ENCODE assay signal across 8 cellular contexts in the genomic region with DNA sequence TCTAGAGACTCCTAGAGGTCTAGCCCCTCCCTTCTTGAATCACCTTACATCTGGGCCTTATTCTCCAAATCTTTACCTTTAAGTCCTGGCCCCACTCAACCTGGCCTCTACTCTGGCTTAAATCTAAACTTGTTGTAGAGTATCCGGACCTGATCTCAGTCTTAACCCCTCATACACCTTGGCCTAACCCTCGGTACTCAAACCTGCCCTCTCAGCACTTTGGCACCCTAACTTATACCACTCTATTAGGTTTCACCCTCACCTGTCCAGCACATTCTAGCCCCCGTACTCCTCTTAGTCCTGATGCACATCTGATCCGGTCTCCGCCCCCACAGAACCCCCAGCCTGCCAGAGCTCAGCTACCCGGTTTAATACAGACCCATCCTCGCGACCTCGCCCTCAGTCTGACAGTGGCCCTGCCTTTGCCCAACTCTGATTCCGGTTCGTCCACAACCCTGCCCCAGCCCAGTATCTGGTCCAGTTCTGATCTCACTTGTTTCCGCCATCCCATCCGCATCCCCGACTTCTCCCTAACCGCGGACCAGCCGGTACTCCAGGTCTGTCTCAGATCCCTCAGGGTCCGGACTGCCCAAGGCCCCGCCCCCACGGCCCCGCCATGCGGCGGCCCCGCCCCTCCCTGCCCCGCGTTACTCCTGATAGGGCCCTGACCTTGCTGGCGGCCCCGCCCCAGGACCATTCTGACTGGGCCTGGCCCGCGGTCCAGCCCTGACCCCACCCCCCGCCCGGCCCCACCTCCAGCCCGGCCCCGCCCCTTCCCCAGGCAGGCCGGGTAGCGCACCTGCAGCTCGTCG. TPM values are rescaled to one million over a fixed set of nuclear protein-coding genes. Genes with fewer than 3 reads are reported as not detected.
A peak's percentile ranks its signal among the peaks of the same experiment; 100 is the strongest.
DNase-seq lines count a peak whose midpoint lies in the region; ATAC-seq lines count a peak whose summit lies in the region.

No MANE protein-coding gene starts in this region.

- peak; percentile 92 for DNase-seq in 8988T
- peak; percentile 90 for DNase-seq in NCI-H510A treated with DMSO at 0.1 percent for 48 hours (lab: John Stamatoyannopoulos, UW)
- peak; percentile 92 for DNase-seq in activated CD4-positive, alpha-beta T cell treated with anti-CD3 and anti-CD28 coated beads, Interleukin-2, amount 10 ng/mL, durations not matched to agents 24 days and 14 days
- peak; percentile 62 to 84 for DNase-seq in stimulated activated CD4-positive, alpha-beta T cell treated with anti-CD3 and anti-CD28 coated beads, Interleukin-15, amount 100 ng/mL, for 48 hours (ENCODE audit: low read depth in 2 of 2)

- peak overlapping the region; percentile 91 for H3K4me3 Mint-ChIP-seq in activated CD4-positive, alpha-beta T cell treated with anti-CD3 and anti-CD28 coated beads, Interleukin-2, amount 10 ng/mL, durations not matched to agents 24 days and 14 days

- H3K27ac ChIP-seq in cingulate gyrus (ENCODE audit: low read depth, low read length) (peak overlapping the region; percentile 32), layer of hippocampus (ENCODE audit: low read depth, low read length) (peak overlapping the region; percentile 64)

- H3K27me3 Mint-ChIP-seq in activated CD4-positive, alpha-beta T cell treated with anti-CD3 and anti-CD28 coated beads, Interleukin-2, amount 10 ng/mL, durations not matched to agents 24 days and 14 days: peaks cover 25% of the 10 kb centered on the region

- peaks cover 25% of the 10 kb centered on the region for H3K4me1 Mint-ChIP-seq in activated CD4-positive, alpha-beta T cell treated with anti-CD3 and anti-CD28 coated beads, Interleukin-2, amount 10 ng/mL, durations not matched to agents 24 days and 14 days

- H3K27ac Mint-ChIP-seq in activated CD4-positive, alpha-beta T cell treated with anti-CD3 and anti-CD28 coated beads, Interleukin-2, amount 10 ng/mL, durations not matched to agents 24 days and 14 days: peak overlapping the region; percentile 80

- intact Hi-C loops in activated CD4-positive, alpha-beta T cell treated with anti-CD3 and anti-CD28 coated beads, Interleukin-2, amount 10 ng/mL, durations not matched to agents 24 days and 14 days (cut with micrococcal nuclease): loop anchor here (1.0 to 5.0 kb wide), 3 partner anchors 53 to 172 kb away; partner anchors contain the start of gene ZNF362

- H3K27me3 ChIP-seq in layer of hippocampus (ENCODE audit: control insufficient read depth, insufficient read depth, low read length): no peaks in the 10 kb centered on the region

- no peaks in the 10 kb centered on the region for H3K36me3 Mint-ChIP-seq in activated CD4-positive, alpha-beta T cell treated with anti-CD3 and anti-CD28 coated beads, Interleukin-2, amount 10 ng/mL, durations not matched to agents 24 days and 14 days (ENCODE audit: low read depth)

- ATAC-seq in GM19035 (IDR thresholded peaks at IDR 0.05; ENCODE audit: unreplicated experiment) (peak; percentile 67), HG03354 (IDR thresholded peaks at IDR 0.05; ENCODE audit: poor library complexity, severe bottlenecking, unreplicated experiment) (peak; percentile 73)

- H3K9me3 Mint-ChIP-seq in activated CD4-positive, alpha-beta T cell treated with anti-CD3 and anti-CD28 coated beads, Interleukin-2, amount 10 ng/mL, durations not matched to agents 24 days and 14 days: no peaks in the 10 kb centered on the region

RNA-seq across cellular contexts. Expression of gene TRIM62, which starts 1.4 kb away (rescaled TPM):
- 3.1 and 3.2 TPM in 2 replicates for total RNA-seq in activated CD4-positive, alpha-beta T cell treated with anti-CD3 and anti-CD28 coated beads, Interleukin-2, amount 10 ng/mL, durations not matched to agents 24 days and 14 days

Comparison
In these comparisons a context has a peak if more than half of its experiments do, and no peak if none do; other contexts are left out.
1. Peak in every context shown above with its lines: DNase-seq, ATAC-seq and H3K27ac ChIP-seq.